ENCODE assay signal across 8 cellular contexts in genomic region chr5:152480677-152481076, GRCh38.
DNase-seq lines count a peak whose midpoint lies in the region; ATAC-seq, FAIRE-seq and TF ChIP-seq lines count a peak whose summit lies in the region.
"Not testable (repeated sequence)": the region's sequence is repeated elsewhere in the genome, so short reads cannot be mapped to it uniquely, and the experiment has no call there.

No MANE protein-coding gene starts in this region.

- TF ChIP-seq RAD21 in GM12878 (IDR thresholded peaks at IDR 0.05; ENCODE audit: insufficient read depth, low read depth, low read length), result not testable (repeated sequence)

- H3K36me3 ChIP-seq in GM12878 (ENCODE audit: control insufficient read depth in 2 of 2, insufficient read depth in 2 of 2, low read length in 1 of 2), result not testable (repeated sequence)

- H4K20me1 ChIP-seq in GM12878 (ENCODE audit: control insufficient read depth, insufficient read depth), result not testable (repeated sequence)

- H3K79me2 ChIP-seq in GM12878 (ENCODE audit: control insufficient read depth, insufficient read depth, low read length), result not testable (repeated sequence)

- not testable (repeated sequence) for H3K27ac ChIP-seq in GM12878 (ENCODE audit: control insufficient read depth, insufficient read depth)

- CTCF ChIA-PET in GM12878 (lab: Yijun Ruan, JAX), result not testable (repeated sequence)

- not testable (repeated sequence) for H3K4me1 ChIP-seq in GM12878 (ENCODE audit: control insufficient read depth, insufficient read depth, low read length)

- H3K4me3 ChIP-seq in GM12878, result not testable (repeated sequence)

- POLR2A ChIA-PET in GM12878 (lab: Charles Lee), result not testable (repeated sequence)

- H2AFZ ChIP-seq in GM12878 (ENCODE audit: control insufficient read depth, low read depth, low read length), result peak overlapping the region; percentile 36; the same call in 1 of the 2 replicates

- ATAC-seq in GM18870 (IDR thresholded peaks at IDR 0.05; ENCODE audit: unreplicated experiment) (peak; percentile 83), GM19455 (IDR thresholded peaks at IDR 0.05; ENCODE audit: unreplicated experiment) (peak; percentile 97), GM21786 (IDR thresholded peaks at IDR 0.05; ENCODE audit: unreplicated experiment) (peak; percentile 69), HG02885 (IDR thresholded peaks at IDR 0.05; ENCODE audit: poor library complexity, unreplicated experiment) (peak; percentile 99), HG03280 (IDR thresholded peaks at IDR 0.05; ENCODE audit: unreplicated experiment) (peak; percentile 99), GM12878 (peak; percentile 100)

- not testable (repeated sequence) for TF ChIP-seq EP300 in GM12878 (IDR thresholded peaks at IDR 0.05; ENCODE audit: borderline replicate concordance in 1 of 2, control insufficient read depth in 1 of 2, low read depth in 2 of 2, low read length in 2 of 2)

- not testable (repeated sequence) for TF ChIP-seq CTCF in GM13977 (IDR thresholded peaks at IDR 0.05; ENCODE audit: extremely low read depth, insufficient read depth, missing control alignments); GM12878 (IDR thresholded peaks at IDR 0.05 in 2 of 3, conservative IDR thresholded peaks at IDR 0.05 in 1 of 3; ENCODE audit: control insufficient read depth in 2 of 3, extremely low read depth in 1 of 3, insufficient read depth in 1 of 3, low read depth in 3 of 3, low read length in 3 of 3)

- FAIRE-seq in GM12878 (lab: Jason Lieb, UNC), result not testable (repeated sequence)

- not testable (repeated sequence) for H3K9me3 ChIP-seq in GM12878 (replicated peaks; ENCODE audit: control insufficient read depth, insufficient read depth, low read length)

- SMC1A ChIA-PET in GM12878 (lab: Charles Lee; ENCODE audit: uncharacterized antibody, unreplicated experiment), result not testable (repeated sequence)

- intact Hi-C loops in GM12878 (cut with micrococcal nuclease; ENCODE audit: unreplicated experiment), result not testable (repeated sequence)

- not testable (repeated sequence) for H3K4me2 ChIP-seq in GM12878 (ENCODE audit: control insufficient read depth, insufficient read depth)

- not testable (repeated sequence) for H3K9ac ChIP-seq in GM12878 (ENCODE audit: control insufficient read depth, insufficient read depth, low read length)

- DNase-seq in GM13977 (ENCODE audit: low spot score) (peak; percentile 31), HT1080 (ENCODE audit: low read depth) (peak; percentile 37)
- not testable (repeated sequence) for DNase-seq in GM12878 (ENCODE audit: low read depth, low spot score)

- 12% methylated on average over 12 of the region's 12 CpGs for WGBS in GM12878 (ENCODE audit: insufficient coverage, insufficient replicate concordance, low lambda C conversion rate, missing lambda C conversion rate)

- H3K27me3 ChIP-seq in GM12878 (replicated peaks in 1 of 2; ENCODE audit: control insufficient read depth in 2 of 2, insufficient read depth in 2 of 2, low read length in 1 of 2), result not testable (repeated sequence)

- RAD21 ChIA-PET in GM12878 (lab: Charles Lee; ENCODE audit: unreplicated experiment), result not testable (repeated sequence)

- not testable (repeated sequence) for BruUV-seq in GM12878 (replicated peaks; lab: Mats Ljungman, UMichigan)

- not testable (repeated sequence) for TF ChIP-seq POLR2A in GM12878 (IDR thresholded peaks at IDR 0.05; ENCODE audit: low read depth, low read length)

- in situ Hi-C loops in GM13977 (cut with MboI; ENCODE audit: low pct_unique_long_range_greater_than_20kb, low sequenced_read_pairs, unreplicated experiment); GM12878 (cut with MboI): not testable (repeated sequence)

TF ChIP-seq in GM12878, 131 proteins besides CTCF, POLR2A, EP300 and RAD21:
- TF ChIP-seq SRF (IDR thresholded peaks at IDR 0.05; ENCODE audit: low read depth in 2 of 2, low read length in 2 of 2) (0 out of 4 replicates have a peak, but pooled peaks of 1 of the 2 experiments have one; percentile 9), JUNB (IDR thresholded peaks at IDR 0.05) (peak; percentile 92), NFIC (IDR thresholded peaks at IDR 0.05; ENCODE audit: low read depth, low read length) (peak; percentile 49; the same call in 1 of the 2 replicates), EED (IDR thresholded peaks at IDR 0.05; ENCODE audit: low read depth) (peak; percentile 67), BCL11A (IDR thresholded peaks at IDR 0.05; ENCODE audit: low read depth, low read length) (peak; percentile 41; the same call in 1 of the 2 replicates), CREM (IDR thresholded peaks at IDR 0.05; ENCODE audit: low read depth) (peak; percentile 55; the same call in 1 of the 2 replicates), YY1 (IDR thresholded peaks at IDR 0.05; ENCODE audit: low read depth, low read length) (0 out of 2 replicates have a peak, but pooled peaks have one; percentile 30), IRF4 (IDR thresholded peaks at IDR 0.05; ENCODE audit: low read depth, low read length) (peak; percentile 85), RUNX3 (IDR thresholded peaks at IDR 0.05; ENCODE audit: low read length) (peak; percentile 22; the same call in 1 of the 2 replicates), IKZF2 (IDR thresholded peaks at IDR 0.05) (peak; percentile 34 to 53; a peak in 2 of 4 replicates)
- TF ChIP-seq, protein P1, sequence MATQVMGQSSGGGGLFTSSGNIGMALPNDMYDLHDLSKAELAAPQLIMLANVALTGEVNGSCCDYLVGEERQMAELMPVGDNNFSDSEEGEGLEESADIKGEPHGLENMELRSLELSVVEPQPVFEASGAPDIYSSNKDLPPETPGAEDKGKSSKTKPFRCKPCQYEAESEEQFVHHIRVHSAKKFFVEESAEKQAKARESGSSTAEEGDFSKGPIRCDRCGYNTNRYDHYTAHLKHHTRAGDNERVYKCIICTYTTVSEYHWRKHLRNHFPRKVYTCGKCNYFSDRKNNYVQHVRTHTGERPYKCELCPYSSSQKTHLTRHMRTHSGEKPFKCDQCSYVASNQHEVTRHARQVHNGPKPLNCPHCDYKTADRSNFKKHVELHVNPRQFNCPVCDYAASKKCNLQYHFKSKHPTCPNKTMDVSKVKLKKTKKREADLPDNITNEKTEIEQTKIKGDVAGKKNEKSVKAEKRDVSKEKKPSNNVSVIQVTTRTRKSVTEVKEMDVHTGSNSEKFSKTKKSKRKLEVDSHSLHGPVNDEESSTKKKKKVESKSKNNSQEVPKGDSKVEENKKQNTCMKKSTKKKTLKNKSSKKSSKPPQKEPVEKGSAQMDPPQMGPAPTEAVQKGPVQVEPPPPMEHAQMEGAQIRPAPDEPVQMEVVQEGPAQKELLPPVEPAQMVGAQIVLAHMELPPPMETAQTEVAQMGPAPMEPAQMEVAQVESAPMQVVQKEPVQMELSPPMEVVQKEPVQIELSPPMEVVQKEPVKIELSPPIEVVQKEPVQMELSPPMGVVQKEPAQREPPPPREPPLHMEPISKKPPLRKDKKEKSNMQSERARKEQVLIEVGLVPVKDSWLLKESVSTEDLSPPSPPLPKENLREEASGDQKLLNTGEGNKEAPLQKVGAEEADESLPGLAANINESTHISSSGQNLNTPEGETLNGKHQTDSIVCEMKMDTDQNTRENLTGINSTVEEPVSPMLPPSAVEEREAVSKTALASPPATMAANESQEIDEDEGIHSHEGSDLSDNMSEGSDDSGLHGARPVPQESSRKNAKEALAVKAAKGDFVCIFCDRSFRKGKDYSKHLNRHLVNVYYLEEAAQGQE (IDR thresholded peaks at IDR 0.05; ENCODE audit: low read depth, low read length), result 0 out of 2 replicates have a peak, but pooled peaks have one; percentile 26
